In genomic region chr10:34792881-34793280, GRCh38 we compare ENCODE assay signal across 1 cellular context.
TF ChIP-seq lines count a peak whose summit lies in the region.

No MANE protein-coding gene starts in this region.

TF ChIP-seq in GM23338, 12 proteins besides CTCF, POLR2A, EP300 and RAD21:
- TF ChIP-seq, protein P1, sequence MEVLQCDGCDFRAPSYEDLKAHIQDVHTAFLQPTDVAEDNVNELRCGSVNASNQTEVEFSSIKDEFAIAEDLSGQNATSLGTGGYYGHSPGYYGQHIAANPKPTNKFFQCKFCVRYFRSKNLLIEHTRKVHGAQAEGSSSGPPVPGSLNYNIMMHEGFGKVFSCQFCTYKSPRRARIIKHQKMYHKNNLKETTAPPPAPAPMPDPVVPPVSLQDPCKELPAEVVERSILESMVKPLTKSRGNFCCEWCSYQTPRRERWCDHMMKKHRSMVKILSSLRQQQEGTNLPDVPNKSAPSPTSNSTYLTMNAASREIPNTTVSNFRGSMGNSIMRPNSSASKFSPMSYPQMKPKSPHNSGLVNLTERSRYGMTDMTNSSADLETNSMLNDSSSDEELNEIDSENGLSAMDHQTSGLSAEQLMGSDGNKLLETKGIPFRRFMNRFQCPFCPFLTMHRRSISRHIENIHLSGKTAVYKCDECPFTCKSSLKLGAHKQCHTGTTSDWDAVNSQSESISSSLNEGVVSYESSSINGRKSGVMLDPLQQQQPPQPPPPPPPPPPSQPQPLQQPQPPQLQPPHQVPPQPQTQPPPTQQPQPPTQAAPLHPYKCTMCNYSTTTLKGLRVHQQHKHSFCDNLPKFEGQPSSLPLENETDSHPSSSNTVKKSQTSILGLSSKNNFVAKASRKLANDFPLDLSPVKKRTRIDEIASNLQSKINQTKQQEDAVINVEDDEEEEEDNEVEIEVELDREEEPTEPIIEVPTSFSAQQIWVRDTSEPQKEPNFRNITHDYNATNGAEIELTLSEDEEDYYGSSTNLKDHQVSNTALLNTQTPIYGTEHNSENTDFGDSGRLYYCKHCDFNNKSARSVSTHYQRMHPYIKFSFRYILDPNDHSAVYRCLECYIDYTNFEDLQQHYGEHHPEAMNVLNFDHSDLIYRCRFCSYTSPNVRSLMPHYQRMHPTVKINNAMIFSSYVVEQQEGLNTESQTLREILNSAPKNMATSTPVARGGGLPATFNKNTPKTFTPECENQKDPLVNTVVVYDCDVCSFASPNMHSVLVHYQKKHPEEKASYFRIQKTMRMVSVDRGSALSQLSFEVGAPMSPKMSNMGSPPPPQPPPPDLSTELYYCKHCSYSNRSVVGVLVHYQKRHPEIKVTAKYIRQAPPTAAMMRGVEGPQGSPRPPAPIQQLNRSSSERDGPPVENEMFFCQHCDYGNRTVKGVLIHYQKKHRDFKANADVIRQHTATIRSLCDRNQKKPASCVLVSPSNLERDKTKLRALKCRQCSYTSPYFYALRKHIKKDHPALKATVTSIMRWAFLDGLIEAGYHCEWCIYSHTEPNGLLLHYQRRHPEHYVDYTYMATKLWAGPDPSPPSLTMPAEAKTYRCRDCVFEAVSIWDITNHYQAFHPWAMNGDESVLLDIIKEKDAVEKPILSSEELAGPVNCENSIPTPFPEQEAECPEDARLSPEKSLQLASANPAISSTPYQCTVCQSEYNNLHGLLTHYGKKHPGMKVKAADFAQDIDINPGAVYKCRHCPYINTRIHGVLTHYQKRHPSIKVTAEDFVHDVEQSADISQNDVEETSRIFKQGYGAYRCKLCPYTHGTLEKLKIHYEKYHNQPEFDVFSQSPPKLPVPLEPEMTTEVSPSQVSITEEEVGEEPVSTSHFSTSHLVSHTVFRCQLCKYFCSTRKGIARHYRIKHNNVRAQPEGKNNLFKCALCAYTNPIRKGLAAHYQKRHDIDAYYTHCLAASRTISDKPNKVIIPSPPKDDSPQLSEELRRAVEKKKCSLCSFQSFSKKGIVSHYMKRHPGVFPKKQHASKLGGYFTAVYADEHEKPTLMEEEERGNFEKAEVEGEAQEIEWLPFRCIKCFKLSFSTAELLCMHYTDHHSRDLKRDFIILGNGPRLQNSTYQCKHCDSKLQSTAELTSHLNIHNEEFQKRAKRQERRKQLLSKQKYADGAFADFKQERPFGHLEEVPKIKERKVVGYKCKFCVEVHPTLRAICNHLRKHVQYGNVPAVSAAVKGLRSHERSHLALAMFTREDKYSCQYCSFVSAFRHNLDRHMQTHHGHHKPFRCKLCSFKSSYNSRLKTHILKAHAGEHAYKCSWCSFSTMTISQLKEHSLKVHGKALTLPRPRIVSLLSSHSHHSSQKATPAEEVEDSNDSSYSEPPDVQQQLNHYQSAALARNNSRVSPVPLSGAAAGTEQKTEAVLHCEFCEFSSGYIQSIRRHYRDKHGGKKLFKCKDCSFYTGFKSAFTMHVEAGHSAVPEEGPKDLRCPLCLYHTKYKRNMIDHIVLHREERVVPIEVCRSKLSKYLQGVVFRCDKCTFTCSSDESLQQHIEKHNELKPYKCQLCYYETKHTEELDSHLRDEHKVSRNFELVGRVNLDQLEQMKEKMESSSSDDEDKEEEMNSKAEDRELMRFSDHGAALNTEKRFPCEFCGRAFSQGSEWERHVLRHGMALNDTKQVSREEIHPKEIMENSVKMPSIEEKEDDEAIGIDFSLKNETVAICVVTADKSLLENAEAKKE (CRISPR knock-in tag; IDR thresholded peaks at IDR 0.05), result no peak
- TF ChIP-seq JUNB (IDR thresholded peaks at IDR 0.05; ENCODE audit: unreplicated experiment) (no peak), CREB1 (CRISPR knock-in tag; IDR thresholded peaks at IDR 0.05; ENCODE audit: low read depth) (no peak), EZH2 (IDR thresholded peaks at IDR 0.05; ENCODE audit: low read depth, unreplicated experiment) (no peak), ZNF331 (CRISPR knock-in tag; IDR thresholded peaks at IDR 0.05; ENCODE audit: low read depth) (no peak)
- TF ChIP-seq, protein P2, sequence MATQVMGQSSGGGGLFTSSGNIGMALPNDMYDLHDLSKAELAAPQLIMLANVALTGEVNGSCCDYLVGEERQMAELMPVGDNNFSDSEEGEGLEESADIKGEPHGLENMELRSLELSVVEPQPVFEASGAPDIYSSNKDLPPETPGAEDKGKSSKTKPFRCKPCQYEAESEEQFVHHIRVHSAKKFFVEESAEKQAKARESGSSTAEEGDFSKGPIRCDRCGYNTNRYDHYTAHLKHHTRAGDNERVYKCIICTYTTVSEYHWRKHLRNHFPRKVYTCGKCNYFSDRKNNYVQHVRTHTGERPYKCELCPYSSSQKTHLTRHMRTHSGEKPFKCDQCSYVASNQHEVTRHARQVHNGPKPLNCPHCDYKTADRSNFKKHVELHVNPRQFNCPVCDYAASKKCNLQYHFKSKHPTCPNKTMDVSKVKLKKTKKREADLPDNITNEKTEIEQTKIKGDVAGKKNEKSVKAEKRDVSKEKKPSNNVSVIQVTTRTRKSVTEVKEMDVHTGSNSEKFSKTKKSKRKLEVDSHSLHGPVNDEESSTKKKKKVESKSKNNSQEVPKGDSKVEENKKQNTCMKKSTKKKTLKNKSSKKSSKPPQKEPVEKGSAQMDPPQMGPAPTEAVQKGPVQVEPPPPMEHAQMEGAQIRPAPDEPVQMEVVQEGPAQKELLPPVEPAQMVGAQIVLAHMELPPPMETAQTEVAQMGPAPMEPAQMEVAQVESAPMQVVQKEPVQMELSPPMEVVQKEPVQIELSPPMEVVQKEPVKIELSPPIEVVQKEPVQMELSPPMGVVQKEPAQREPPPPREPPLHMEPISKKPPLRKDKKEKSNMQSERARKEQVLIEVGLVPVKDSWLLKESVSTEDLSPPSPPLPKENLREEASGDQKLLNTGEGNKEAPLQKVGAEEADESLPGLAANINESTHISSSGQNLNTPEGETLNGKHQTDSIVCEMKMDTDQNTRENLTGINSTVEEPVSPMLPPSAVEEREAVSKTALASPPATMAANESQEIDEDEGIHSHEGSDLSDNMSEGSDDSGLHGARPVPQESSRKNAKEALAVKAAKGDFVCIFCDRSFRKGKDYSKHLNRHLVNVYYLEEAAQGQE (IDR thresholded peaks at IDR 0.05; ENCODE audit: unreplicated experiment), result no peak
